ENCODE assay signal across 1 cellular context in genomic region chr6:28736121-28736520, GRCh38.
TF ChIP-seq lines count a peak whose summit lies in the region.

No MANE protein-coding gene starts in this region.

TF ChIP-seq in SK-N-SH, 30 proteins besides CTCF, POLR2A, EP300 and RAD21 (continued from another document):
- TF ChIP-seq REST (IDR thresholded peaks at IDR 0.05; ENCODE audit: low read depth, low read length) (no peak), CHD2 (IDR thresholded peaks at IDR 0.05; ENCODE audit: low read length, partially characterized antibody) (no peak), SIN3A (IDR thresholded peaks at IDR 0.05; ENCODE audit: borderline replicate concordance, low read depth, low read length) (no peak), MAX (IDR thresholded peaks at IDR 0.05; ENCODE audit: low read depth) (no peak), ZBTB33 (IDR thresholded peaks at IDR 0.05; ENCODE audit: borderline replicate concordance, low read depth) (no peak), TAF1 (IDR thresholded peaks at IDR 0.05; ENCODE audit: borderline replicate concordance, low read depth, low read length) (no peak), USF2 (IDR thresholded peaks at IDR 0.05; ENCODE audit: borderline replicate concordance, low read depth, low read length) (no peak), NFIC (IDR thresholded peaks at IDR 0.05; ENCODE audit: borderline replicate concordance) (no peak), PBX3 (IDR thresholded peaks at IDR 0.05) (no peak), MXI1 (IDR thresholded peaks at IDR 0.05; ENCODE audit: low read depth, low read length) (no peak)
